Comparison of ENCODE assay signal across 14 cellular contexts in genomic region chr7:93575555-93576397, GRCh38. TPM values are rescaled to one million over a fixed set of nuclear protein-coding genes. Genes with fewer than 3 reads are reported as not detected.
A peak's percentile ranks its signal among the peaks of the same experiment; 100 is the strongest.
DNase-seq lines count a peak whose midpoint lies in the region; ATAC-seq and TF ChIP-seq lines count a peak whose summit lies in the region.
"Had no signal": no experiment of that assay in that cellular context is flagged by ENCODE, and none has a peak within 500 bp of the region (broad histone marks: within the 10 kb centered on the region; RNA-seq: fewer than 3 reads in every experiment).

No MANE protein-coding gene starts in this region.

- H3K4me2 ChIP-seq in osteoblast (ENCODE audit: insufficient read depth, low read length): no peak overlapping the region

- ATAC-seq in naive B cell (ENCODE audit: low read depth in 2 of 2) (no peak), HG03571 (IDR thresholded peaks at IDR 0.05; ENCODE audit: unreplicated experiment) (no peak)
- ATAC-seq: activated CD4-positive, CD25-positive, alpha-beta regulatory T cell treated with anti-CD3 and anti-CD28 coated beads, Interleukin-2, amount 50 U/mL, for 24 hours had no signal

- H3K79me2 ChIP-seq in ACC112 (ENCODE audit: control insufficient read depth, insufficient read depth, low read length, unreplicated experiment) (no peaks in the 10 kb centered on the region), osteoblast (ENCODE audit: insufficient read depth, low read length) (no peaks in the 10 kb centered on the region)

- peak overlapping the region in 1 of 6 donors; percentile 71 for H3K27ac Mint-ChIP-seq in naive B cell
- no peak overlapping the region for H3K27ac Mint-ChIP-seq in activated CD4-positive, alpha-beta memory T cell treated with anti-CD3 and anti-CD28 coated beads, Interleukin-2, amount 10 ng/mL, durations not matched to agents 7 days and 5 days
- H3K27ac Mint-ChIP-seq: natural killer cell treated with Interleukin-12 subunit alpha and Interleukin-12 subunit beta and Interleukin-15 and Interleukin-18, amount 100 ng/mL, for 72 hours had no signal

- TF ChIP-seq CTCF in osteoblast (IDR thresholded peaks at IDR 0.05; ENCODE audit: extremely low read depth, low read depth, low read length): no peak

- peaks cover 19 to 20% (median 20%) of the 10 kb centered on the region in 3 donors for H3K4me1 Mint-ChIP-seq in naive B cell
- H3K4me1 Mint-ChIP-seq in activated CD4-positive, alpha-beta memory T cell treated with anti-CD3 and anti-CD28 coated beads, Interleukin-2, amount 10 ng/mL, durations not matched to agents 7 days and 5 days: no peaks in the 10 kb centered on the region

- WGBS in ectodermal cell, 2 experiments: 13 to 14% methylated on average over 21 of the region's 21 CpGs

- no peaks in the 10 kb centered on the region for H3K9me3 ChIP-seq in ectodermal cell (ENCODE audit: control insufficient read depth, low read length)
- H3K9me3 ChIP-seq in osteoblast (ENCODE audit: low read depth, low read length): no peaks in the 10 kb centered on the region

- peak overlapping the region; percentile 67 for H3K4me3 ChIP-seq in ACC112 (ENCODE audit: low read depth, low read length)
- H3K4me3 ChIP-seq in ectodermal cell (ENCODE audit: insufficient read depth, low read depth, low read length): peak overlapping the region; percentile 49
- no peak overlapping the region for H3K4me3 ChIP-seq in osteoblast (ENCODE audit: insufficient read depth, low read length)

- H3K4me3 Mint-ChIP-seq in naive B cell: peak overlapping the region in 6 of 8 donors; percentile 41 to 88 (median 76)
- no peak overlapping the region for H3K4me3 Mint-ChIP-seq in activated CD4-positive, alpha-beta memory T cell treated with anti-CD3 and anti-CD28 coated beads, Interleukin-2, amount 10 ng/mL, durations not matched to agents 7 days and 5 days
- H3K4me3 Mint-ChIP-seq: natural killer cell treated with Interleukin-12 subunit alpha and Interleukin-12 subunit beta and Interleukin-15 and Interleukin-18, amount 100 ng/mL, for 72 hours had no signal

- H3K27me3 ChIP-seq in ACC112 (ENCODE audit: insufficient read depth, low read length): peaks cover 84% of the 10 kb centered on the region
- H3K27me3 ChIP-seq in ectodermal cell (ENCODE audit: control insufficient read depth, insufficient read depth, low read length, poor library complexity, severe bottlenecking): peaks cover 63% of the 10 kb centered on the region
- H3K27me3 ChIP-seq in osteoblast (ENCODE audit: insufficient read depth, low read length): peaks cover 30% of the 10 kb centered on the region

- POLR2A ChIA-PET in HEK293T (lab: Yijun Ruan, JAX): no interaction called here
- POLR2A ChIA-PET in activated CD4-positive, alpha-beta memory T cell treated with anti-CD3 and anti-CD28 coated beads, Interleukin-2, amount 10 ng/mL, durations not matched to agents 7 days and 5 days (lab: Charles Lee): no interaction called here

- H3K36me3 Mint-ChIP-seq in naive B cell: no peaks in the 10 kb centered on the region
- H3K36me3 Mint-ChIP-seq in activated CD4-positive, alpha-beta memory T cell treated with anti-CD3 and anti-CD28 coated beads, Interleukin-2, amount 10 ng/mL, durations not matched to agents 7 days and 5 days (ENCODE audit: low read depth): no peaks in the 10 kb centered on the region
- H3K36me3 Mint-ChIP-seq: natural killer cell treated with Interleukin-12 subunit alpha and Interleukin-12 subunit beta and Interleukin-15 and Interleukin-18, amount 100 ng/mL, for 72 hours had no signal

- peaks cover 56 to 67% (median 66%) of the 10 kb centered on the region in 3 donors for H3K27me3 Mint-ChIP-seq in naive B cell
- H3K27me3 Mint-ChIP-seq in activated CD4-positive, alpha-beta memory T cell treated with anti-CD3 and anti-CD28 coated beads, Interleukin-2, amount 10 ng/mL, durations not matched to agents 7 days and 5 days: peaks cover 39% of the 10 kb centered on the region

- no peaks in the 10 kb centered on the region for H3K36me3 ChIP-seq in ACC112 (ENCODE audit: insufficient read depth, low read length)
- H3K36me3 ChIP-seq in ectodermal cell (ENCODE audit: control insufficient read depth, insufficient read depth, low read length): no peaks in the 10 kb centered on the region
- no peaks in the 10 kb centered on the region for H3K36me3 ChIP-seq in osteoblast (ENCODE audit: insufficient read depth, low read length)

- DNase-seq in HEK293T (ENCODE audit: extremely low spot score) (peak; percentile 20), naive B cell (no peak), NCI-H345 (lab: John Stamatoyannopoulos, UW) (no peak), osteoblast (ENCODE audit: insufficient read length, low spot score, missing footprints) (no peak)
- DNase-seq in activated CD4-positive, alpha-beta memory T cell treated with anti-CD3 and anti-CD28 coated beads, Interleukin-2, amount 10 ng/mL, durations not matched to agents 7 days and 5 days: no peak
- DNase-seq: activated gamma-delta T cell; SHP77; stimulated activated CD4-positive, alpha-beta T cell treated with anti-CD3 and anti-CD28 coated beads, Interleukin-2, amount 100 ng/mL, for 48 hours had no signal

- CTCF ChIA-PET in HEK293T (lab: Yijun Ruan, JAX): no interaction called here
- CTCF ChIA-PET in activated CD4-positive, alpha-beta memory T cell treated with anti-CD3 and anti-CD28 coated beads, Interleukin-2, amount 10 ng/mL, durations not matched to agents 7 days and 5 days (lab: Charles Lee): no interaction called here

- H3K9me3 Mint-ChIP-seq in naive B cell: no peaks in the 10 kb centered on the region
- no peaks in the 10 kb centered on the region for H3K9me3 Mint-ChIP-seq in activated CD4-positive, alpha-beta memory T cell treated with anti-CD3 and anti-CD28 coated beads, Interleukin-2, amount 10 ng/mL, durations not matched to agents 7 days and 5 days
- H3K9me3 Mint-ChIP-seq: natural killer cell treated with Interleukin-12 subunit alpha and Interleukin-12 subunit beta and Interleukin-15 and Interleukin-18, amount 100 ng/mL, for 72 hours had no signal

- H3K4me1 ChIP-seq in ACC112 (ENCODE audit: control insufficient read depth, insufficient read depth, low read length, unreplicated experiment): peaks cover 3% of the 10 kb centered on the region
- no peaks in the 10 kb centered on the region for H3K4me1 ChIP-seq in ectodermal cell (ENCODE audit: control insufficient read depth, insufficient read depth, low read length)
- no peaks in the 10 kb centered on the region for H3K4me1 ChIP-seq in osteoblast (ENCODE audit: insufficient read depth, low read length)

- H3K27ac ChIP-seq in ACC112 (ENCODE audit: low read depth, low read length) (no peak overlapping the region), ectodermal cell (ENCODE audit: insufficient read depth, low read depth, low read length, poor library complexity, severe bottlenecking) (no peak overlapping the region), osteoblast (ENCODE audit: low read depth, low read length) (no peak overlapping the region)

- H2AFZ ChIP-seq in ACC112 (ENCODE audit: low read length, unreplicated experiment): no peak overlapping the region
- H2AFZ ChIP-seq in osteoblast (ENCODE audit: low read length): no peak overlapping the region

- H4K20me1 ChIP-seq in osteoblast (ENCODE audit: insufficient read depth, low read length): no peaks in the 10 kb centered on the region

TF ChIP-seq in HEK293T, 16 proteins besides CTCF, POLR2A, EP300 and RAD21:
- TF ChIP-seq TARDBP (IDR thresholded peaks at IDR 0.05): no peak
- no peak for TF ChIP-seq CTBP1 (IDR thresholded peaks at IDR 0.05; ENCODE audit: borderline replicate concordance)
- TF ChIP-seq LEF1 (IDR thresholded peaks at IDR 0.05; ENCODE audit: borderline replicate concordance): no peak
- no peak for TF ChIP-seq SP1 (IDR thresholded peaks at IDR 0.05)
- no peak for TF ChIP-seq L3MBTL2 (conservative IDR thresholded peaks at IDR 0.05)
- no peak for TF ChIP-seq ELF4 (IDR thresholded peaks at IDR 0.05)
- TF ChIP-seq NFRKB (IDR thresholded peaks at IDR 0.05): no peak
- TF ChIP-seq FOXA1 (IDR thresholded peaks at IDR 0.05): no peak
- no peak for TF ChIP-seq FOXK2 (IDR thresholded peaks at IDR 0.05)
- no peak for TF ChIP-seq PKNOX1 (IDR thresholded peaks at IDR 0.05)
- no peak for TF ChIP-seq ZNF384 (IDR thresholded peaks at IDR 0.05)
- TF ChIP-seq FOXM1 (IDR thresholded peaks at IDR 0.05; ENCODE audit: borderline replicate concordance): no peak
- no peak for TF ChIP-seq SUZ12 (IDR thresholded peaks at IDR 0.05)
- no peak for TF ChIP-seq HDGF (IDR thresholded peaks at IDR 0.05; ENCODE audit: borderline replicate concordance)
- TF ChIP-seq BHLHE40 (IDR thresholded peaks at IDR 0.05; ENCODE audit: borderline replicate concordance): no peak
- no peak for TF ChIP-seq ARNT (IDR thresholded peaks at IDR 0.05)

RNA-seq across cellular contexts. Expression of gene CALCR, which starts 1.3 kb away (rescaled TPM):
- 0.50 TPM for polyA plus RNA-seq in ectodermal cell (2013, experiment 1 of 4)
- polyA plus RNA-seq in ectodermal cell (2013, experiment 2 of 4): 0.27 TPM
- 0.48 TPM for polyA plus RNA-seq in ectodermal cell (2013, experiment 3 of 4)
- 0.49 TPM for polyA plus RNA-seq in ectodermal cell (2013, experiment 4 of 4)
- polyA plus RNA-seq in naive B cell (ENCODE audit: low read depth in 6 of 6): not detected
- not detected in 2 replicates for total RNA-seq in osteoblast
- not detected for total RNA-seq in activated CD4-positive, alpha-beta memory T cell treated with anti-CD3 and anti-CD28 coated beads, Interleukin-2, amount 10 ng/mL, durations not matched to agents 7 days and 5 days
- total RNA-seq: dermis microvascular lymphatic vessel endothelial cell; natural killer cell treated with Interleukin-12 subunit alpha and Interleukin-12 subunit beta and Interleukin-15 and Interleukin-18, amount 100 ng/mL, for 72 hours had no signal
